Comparison of ENCODE assay signal across 8 cellular contexts in the genomic region with DNA sequence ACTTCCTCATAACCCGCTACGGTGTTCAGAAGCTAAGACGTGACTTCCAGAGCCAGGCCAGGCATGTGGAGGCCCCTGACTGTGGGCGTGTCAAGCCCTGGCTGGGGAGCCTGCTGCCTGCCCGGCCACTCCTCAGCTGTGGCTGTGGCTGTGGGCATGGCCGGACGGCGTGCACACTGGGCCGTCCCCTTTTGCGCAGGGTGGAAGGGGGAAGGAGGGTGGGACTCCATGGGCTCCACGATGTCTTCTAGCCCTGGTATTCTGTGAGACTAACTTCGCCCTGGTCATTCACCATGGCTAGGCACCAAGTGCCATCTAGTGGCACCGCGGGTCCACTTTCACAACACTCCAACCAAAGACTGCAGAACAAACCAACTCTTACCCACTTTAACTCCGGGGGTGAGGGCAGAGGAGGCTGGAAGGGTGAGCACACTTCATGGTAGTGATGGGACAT.
A peak's percentile ranks its signal among the peaks of the same experiment; 100 is the strongest.
DNase-seq lines count a peak whose midpoint lies in the region; ATAC-seq, FAIRE-seq and TF ChIP-seq lines count a peak whose summit lies in the region.

No MANE protein-coding gene starts in this region.

- TF ChIP-seq CTCF in mammary epithelial cell (conservative IDR thresholded peaks at IDR 0.05 in 1 of 2, IDR thresholded peaks at IDR 0.05 in 1 of 2; ENCODE audit: extremely low read depth in 1 of 2, insufficient read depth in 1 of 2, low read depth in 1 of 2, low read length in 2 of 2) (peak; percentile 57 to 71), kidney epithelial cell (IDR thresholded peaks at IDR 0.05; ENCODE audit: insufficient read depth, low read length, poor library complexity, severe bottlenecking) (peak; percentile 59), testis (IDR thresholded peaks at IDR 0.05) (peak in 2 of 3 experiments; percentile 33 to 35)

- no peaks in the 10 kb centered on the region for H4K20me1 ChIP-seq in mammary epithelial cell (ENCODE audit: insufficient read depth, low read length)

- no peaks in the 10 kb centered on the region for H3K9me3 ChIP-seq in mammary epithelial cell (replicated peaks; ENCODE audit: insufficient read depth, low read length)
- no peaks in the 10 kb centered on the region for H3K9me3 ChIP-seq in testis
- no peaks in the 10 kb centered on the region for H3K9me3 ChIP-seq in effector memory CD4-positive, alpha-beta T cell (ENCODE audit: control insufficient read depth, low read length)

- ATAC-seq in activated naive CD8-positive, alpha-beta T cell treated with anti-CD3 and anti-CD28 coated beads, Interleukin-2, amount 10 ng/mL, durations not matched to agents 7 days and 5 days (ENCODE audit: low read depth): peak; percentile 19

- H3K27me3 ChIP-seq in mammary epithelial cell (ENCODE audit: insufficient read depth, low read length) (no peaks in the 10 kb centered on the region), kidney epithelial cell (ENCODE audit: control insufficient read depth, insufficient read depth, low read length) (no peaks in the 10 kb centered on the region), testis (no peaks in the 10 kb centered on the region)
- no peaks in the 10 kb centered on the region for H3K27me3 ChIP-seq in effector memory CD4-positive, alpha-beta T cell (replicated peaks; ENCODE audit: control insufficient read depth, insufficient read depth, low read length, poor library complexity, severe bottlenecking)

- H2AFZ ChIP-seq in mammary epithelial cell (ENCODE audit: low read depth, low read length): no peak overlapping the region

- H3K27ac Mint-ChIP-seq in activated naive CD8-positive, alpha-beta T cell treated with anti-CD3 and anti-CD28 coated beads, Interleukin-2, amount 10 ng/mL, durations not matched to agents 7 days and 5 days: no peak overlapping the region
- H3K27ac Mint-ChIP-seq in activated naive CD8-positive, alpha-beta T cell treated with anti-CD3 and anti-CD28 coated beads for 36 hours: no peak overlapping the region

- CTCF ChIA-PET in mammary epithelial cell (lab: Charles Lee; ENCODE audit: low non-redundant PET): no interaction called here

- H3K36me3 ChIP-seq in mammary epithelial cell (ENCODE audit: insufficient read depth, low read length): peaks cover 11% of the 10 kb centered on the region
- peaks cover 3% of the 10 kb centered on the region for H3K36me3 ChIP-seq in kidney epithelial cell (ENCODE audit: control insufficient read depth, insufficient read depth, low read length)
- no peaks in the 10 kb centered on the region for H3K36me3 ChIP-seq in testis (ENCODE audit: low read depth, missing control alignments)
- peaks cover 57% of the 10 kb centered on the region for H3K36me3 ChIP-seq in effector memory CD4-positive, alpha-beta T cell (ENCODE audit: control insufficient read depth, insufficient read depth, low read length)

- intact Hi-C loops in mammary epithelial cell (cut with micrococcal nuclease): loop anchor here (1.0 to 5.0 kb wide), 3 partner anchors 81 to 189 kb away; no protein-coding TSS in a partner anchor
- intact Hi-C loops in testis (cut with DNase I; ENCODE audit: low total_unique reads): no loop called here

- dilution Hi-C loops in mammary epithelial cell (cut with HindIII; ENCODE audit: low sequenced_read_pairs): no loop called here

- H3K27me3 Mint-ChIP-seq in activated naive CD8-positive, alpha-beta T cell treated with anti-CD3 and anti-CD28 coated beads, Interleukin-2, amount 10 ng/mL, durations not matched to agents 7 days and 5 days: no peaks in the 10 kb centered on the region
- no peaks in the 10 kb centered on the region for H3K27me3 Mint-ChIP-seq in activated naive CD8-positive, alpha-beta T cell treated with anti-CD3 and anti-CD28 coated beads for 36 hours

- H3K4me1 ChIP-seq in mammary epithelial cell (ENCODE audit: insufficient read depth, low read length): peaks cover 15% of the 10 kb centered on the region
- peaks cover 11% of the 10 kb centered on the region for H3K4me1 ChIP-seq in testis
- H3K4me1 ChIP-seq in effector memory CD4-positive, alpha-beta T cell (ENCODE audit: control insufficient read depth, insufficient read depth, low read length, poor library complexity, severe bottlenecking): no peaks in the 10 kb centered on the region

- H3K4me2 ChIP-seq in mammary epithelial cell (ENCODE audit: insufficient read depth, low read depth, low read length): peak overlapping the region; percentile 35

- peaks cover 15% of the 10 kb centered on the region for H3K4me1 Mint-ChIP-seq in activated naive CD8-positive, alpha-beta T cell treated with anti-CD3 and anti-CD28 coated beads, Interleukin-2, amount 10 ng/mL, durations not matched to agents 7 days and 5 days
- peaks cover 23% of the 10 kb centered on the region for H3K4me1 Mint-ChIP-seq in activated naive CD8-positive, alpha-beta T cell treated with anti-CD3 and anti-CD28 coated beads for 36 hours

- H3K9me3 Mint-ChIP-seq in activated naive CD8-positive, alpha-beta T cell treated with anti-CD3 and anti-CD28 coated beads, Interleukin-2, amount 10 ng/mL, durations not matched to agents 7 days and 5 days: no peaks in the 10 kb centered on the region
- no peaks in the 10 kb centered on the region for H3K9me3 Mint-ChIP-seq in activated naive CD8-positive, alpha-beta T cell treated with anti-CD3 and anti-CD28 coated beads for 36 hours

- H3K36me3 Mint-ChIP-seq in activated naive CD8-positive, alpha-beta T cell treated with anti-CD3 and anti-CD28 coated beads, Interleukin-2, amount 10 ng/mL, durations not matched to agents 7 days and 5 days: peaks cover 10% of the 10 kb centered on the region
- peaks cover 4% of the 10 kb centered on the region for H3K36me3 Mint-ChIP-seq in activated naive CD8-positive, alpha-beta T cell treated with anti-CD3 and anti-CD28 coated beads for 36 hours

- no peaks in the 10 kb centered on the region for H3K79me2 ChIP-seq in mammary epithelial cell (ENCODE audit: insufficient read depth, low read length)

- no peak for DNase-seq in activated naive CD8-positive, alpha-beta T cell treated with anti-CD3 and anti-CD28 coated beads, Interleukin-2, amount 10 ng/mL, durations not matched to agents 7 days and 5 days
- DNase-seq in activated naive CD8-positive, alpha-beta T cell treated with anti-CD3 and anti-CD28 coated beads for 36 hours: no peak
- DNase-seq in NCI-H460 (ENCODE audit: extremely low read depth, low read depth) (peak; percentile 63), mammary epithelial cell (peak; percentile 46), kidney epithelial cell (ENCODE audit: low read depth) (no peak), testis (peak; percentile 61), GM12892 (ENCODE audit: insufficient read length) (no peak)
- DNase-seq in effector memory CD4-positive, alpha-beta T cell: no peak

- in situ Hi-C loops in mammary epithelial cell (cut with MboI; ENCODE audit: low sequenced_read_pairs in 2 of 2): loop anchor here in 1 of 2 donors (10.0 kb wide), 1 partner anchor 73 kb away; the partner anchor contains the start of gene N4BP1

- no peak overlapping the region for H3K4me3 Mint-ChIP-seq in activated naive CD8-positive, alpha-beta T cell treated with anti-CD3 and anti-CD28 coated beads, Interleukin-2, amount 10 ng/mL, durations not matched to agents 7 days and 5 days
- no peak overlapping the region for H3K4me3 Mint-ChIP-seq in activated naive CD8-positive, alpha-beta T cell treated with anti-CD3 and anti-CD28 coated beads for 36 hours

- WGBS in mammary epithelial cell (ENCODE audit: low coverage, missing lambda C conversion rate): 9% methylated on average over 7 of the region's 15 CpGs
- 71 to 75% methylated on average over 8 to 15 of the region's 15 CpGs for WGBS in testis, 2 donors

- BruUV-seq in mammary epithelial cell (replicated peaks; lab: Mats Ljungman, UMichigan): no TSS peak

- H3K27ac ChIP-seq in mammary epithelial cell (ENCODE audit: insufficient read depth, low read depth, low read length): no peak overlapping the region
- H3K27ac ChIP-seq in testis: no peak overlapping the region
- H3K27ac ChIP-seq in effector memory CD4-positive, alpha-beta T cell (ENCODE audit: insufficient read depth, low read length, poor library complexity, severe bottlenecking): no peak overlapping the region

- H3K4me3 ChIP-seq in mammary epithelial cell (replicated peaks in 1 of 3; ENCODE audit: insufficient read depth in 1 of 3, low read depth in 2 of 3, low read length in 3 of 3): no peak overlapping the region
- H3K4me3 ChIP-seq in kidney epithelial cell (ENCODE audit: low read depth, low read length): no peak overlapping the region
- H3K4me3 ChIP-seq in testis: no peak overlapping the region
- H3K4me3 ChIP-seq in effector memory CD4-positive, alpha-beta T cell (ENCODE audit: insufficient read depth, low read depth, low read length, poor library complexity, severe bottlenecking): no peak overlapping the region

- FAIRE-seq in GM12892 (lab: Jason Lieb, UNC): no peak

- TF ChIP-seq POLR2A in testis (IDR thresholded peaks at IDR 0.05) (no peak), GM12892 (IDR thresholded peaks at IDR 0.05; ENCODE audit: low read depth, low read length) (no peak)

- POLR2A ChIA-PET in activated naive CD8-positive, alpha-beta T cell treated with anti-CD3 and anti-CD28 coated beads, Interleukin-2, amount 10 ng/mL, durations not matched to agents 7 days and 5 days (lab: Charles Lee): no interaction called here

- H3K9ac ChIP-seq in mammary epithelial cell (ENCODE audit: insufficient read depth, low read length): no peak overlapping the region

Comparison
In these comparisons a context has a peak if more than half of its experiments do, and no peak if none do; other contexts are left out.
1. DNase-seq: peak in NCI-H460 (single experiment), mammary epithelial cell (single experiment) and testis (single experiment); none in activated naive CD8-positive, alpha-beta T cell treated with anti-CD3 and anti-CD28 coated beads, Interleukin-2, amount 10 ng/mL, durations not matched to agents 7 days and 5 days (single experiment), activated naive CD8-positive, alpha-beta T cell treated with anti-CD3 and anti-CD28 coated beads for 36 hours (single experiment), kidney epithelial cell (single experiment), GM12892 (single experiment) and effector memory CD4-positive, alpha-beta T cell (0 of 3).
2. Peak in every context shown above with its lines, with median percentiles within 50 percentile points of each other: CTCF ChIP-seq.